Comparison of ENCODE assay signal across 18 cellular contexts in the genomic region with DNA sequence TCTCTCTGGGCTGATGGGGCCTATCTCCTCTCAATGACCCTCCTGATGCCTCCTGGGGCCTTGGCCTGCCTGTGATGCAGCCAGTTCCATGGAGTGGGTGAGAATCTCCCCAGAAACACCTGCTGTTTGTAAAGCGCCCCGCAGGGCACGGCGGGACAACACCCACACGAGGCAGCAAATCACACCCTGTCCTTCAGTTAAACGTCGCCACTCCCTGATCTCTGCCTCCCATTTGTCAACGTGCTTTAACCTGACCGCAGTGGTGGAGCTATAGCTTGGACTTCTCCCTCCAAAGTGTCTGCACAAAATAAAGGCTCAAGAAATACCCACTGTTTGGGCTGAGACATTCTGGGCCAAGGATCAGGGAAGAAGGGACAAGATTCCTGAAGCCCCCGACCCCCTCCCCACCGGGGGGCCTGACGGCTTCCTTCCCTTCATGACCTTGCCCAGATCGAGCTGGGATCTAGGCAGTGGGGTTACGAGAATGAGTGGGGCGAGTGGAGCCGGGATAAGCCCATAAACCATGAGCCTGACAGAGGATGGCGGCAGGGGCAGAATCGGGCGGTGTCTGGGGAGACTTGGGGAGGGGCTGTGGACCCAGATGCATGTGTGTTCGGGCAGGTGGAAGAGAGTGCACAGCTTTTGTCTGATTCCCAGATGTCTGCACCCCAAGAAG.
"Had no signal": no experiment of that assay in that cellular context is flagged by ENCODE, and none has a peak within 500 bp of the region (broad histone marks: within the 10 kb centered on the region; RNA-seq: fewer than 3 reads in every experiment).

No MANE protein-coding gene starts in this region.

- H3K4me1 Mint-ChIP-seq: activated naive CD8-positive, alpha-beta T cell treated with anti-CD3 and anti-CD28 coated beads for 36 hours had no signal

- H3K27me3 Mint-ChIP-seq: activated B cell treated with CpG ODN at 0.5 μM for 24 hours; activated naive CD8-positive, alpha-beta T cell treated with anti-CD3 and anti-CD28 coated beads for 36 hours; memory B cell; naive B cell had no signal

- DNase-seq: activated B cell treated with CpG ODN at 0.5 μM for 24 hours; activated CD4-positive, alpha-beta T cell treated with anti-CD3 and anti-CD28 coated beads for 4 hours; activated CD8-positive, alpha-beta memory T cell treated with anti-CD3 and anti-CD28 coated beads, Interleukin-2, amount 50 U/mL, for 4 hours; activated effector memory CD4-positive, alpha-beta T cell treated with anti-CD3 and anti-CD28 coated beads, Interleukin-2, amount 50 U/mL, for 16 hours; activated naive CD8-positive, alpha-beta T cell treated with anti-CD3 and anti-CD28 coated beads for 36 hours; activated T-cell treated with anti-CD3 and anti-CD28 coated beads, Interleukin-2, amount 50 U/mL, for 48 hours; amniotic stem cell; gastrocnemius medialis; heart right ventricle; naive B cell; sigmoid colon; stimulated activated CD4-positive, alpha-beta T cell treated with anti-CD3 and anti-CD28 coated beads, Interleukin-4, amount 100 ng/mL, for 4 hours; stimulated activated naive CD4-positive, alpha-beta T cell treated with Interleukin-2 at 50 U/mL for 16 hours; T-helper 9 cell; thyroid gland had no signal

- H3K27ac Mint-ChIP-seq: activated naive CD8-positive, alpha-beta T cell treated with anti-CD3 and anti-CD28 coated beads for 36 hours had no signal

- H3K4me3 Mint-ChIP-seq: activated B cell treated with CpG ODN at 0.5 μM for 24 hours; activated naive CD8-positive, alpha-beta T cell treated with anti-CD3 and anti-CD28 coated beads for 36 hours; memory B cell; naive B cell had no signal

- H3K9me3 Mint-ChIP-seq: activated B cell treated with CpG ODN at 0.5 μM for 24 hours; activated naive CD8-positive, alpha-beta T cell treated with anti-CD3 and anti-CD28 coated beads for 36 hours; memory B cell; naive B cell had no signal

- H3K27ac ChIP-seq: gastrocnemius medialis, heart right ventricle, parathyroid adenoma, sigmoid colon, SK-N-MC, thyroid gland had no signal
